Comparison of ENCODE assay signal across 10 cellular contexts in the genomic region with DNA sequence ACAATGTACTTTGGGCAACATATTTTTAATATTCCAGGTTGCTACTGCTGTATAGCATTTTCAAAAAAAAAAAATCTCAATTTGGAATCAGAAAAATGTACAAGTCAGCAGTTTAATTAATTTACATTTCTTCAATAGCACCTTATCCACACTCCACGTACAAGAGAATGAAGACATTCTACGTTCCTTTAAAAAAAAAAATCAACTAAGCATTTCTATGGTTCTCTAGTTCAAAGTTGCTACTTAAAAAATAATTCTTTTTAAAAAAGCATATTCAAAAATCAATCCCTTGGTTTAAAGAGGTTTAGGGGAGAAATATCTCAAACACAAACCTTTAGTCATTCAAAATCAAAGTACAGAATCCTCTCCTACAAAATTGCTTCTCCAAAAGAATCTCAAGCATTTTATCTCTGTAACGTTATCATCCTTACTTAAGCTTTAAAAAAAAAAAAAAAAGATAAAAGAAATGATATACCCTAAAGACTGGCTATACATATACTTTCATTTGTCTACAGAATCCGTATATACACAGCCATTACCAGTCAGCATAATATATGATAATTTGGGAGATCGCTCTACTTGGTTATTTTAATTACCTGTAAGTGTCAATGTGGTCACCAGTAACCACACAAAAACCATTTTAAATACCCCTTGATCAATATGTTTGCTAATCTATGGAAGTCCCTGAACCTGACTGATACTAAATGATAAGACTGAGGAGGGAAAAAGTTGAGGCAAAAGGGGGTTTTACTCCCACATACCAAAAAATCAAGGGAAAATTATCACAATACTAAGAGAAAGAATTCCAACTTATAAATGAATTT. TPM values are rescaled to one million over a fixed set of nuclear protein-coding genes. Genes with fewer than 3 reads are reported as not detected.
DNase-seq lines count a peak whose midpoint lies in the region; ATAC-seq, FAIRE-seq and TF ChIP-seq lines count a peak whose summit lies in the region.
"Had no signal": no experiment of that assay in that cellular context is flagged by ENCODE, and none has a peak within 500 bp of the region (broad histone marks: within the 10 kb centered on the region; RNA-seq: fewer than 3 reads in every experiment).

No MANE protein-coding gene starts in this region.

- POLR2A ChIA-PET in GM10248 (lab: Yijun Ruan, JAX): no interaction called here

- H3K27ac ChIP-seq in left ventricle myocardium inferior (replicated peaks): no peak overlapping the region
- no peak overlapping the region for H3K27ac ChIP-seq in iPS-20b (ENCODE audit: low read length)
- H3K27ac ChIP-seq in upper lobe of right lung: no peak overlapping the region
- H3K27ac ChIP-seq in pancreas: no peak overlapping the region

- ATAC-seq in Right ventricle myocardium inferior (no peak), upper lobe of right lung (no peak), pancreas (no peak), HG03439 (IDR thresholded peaks at IDR 0.05; ENCODE audit: unreplicated experiment) (no peak)

- H3K36me3 Mint-ChIP-seq in activated naive CD8-positive, alpha-beta T cell treated with anti-CD3 and anti-CD28 coated beads for 36 hours: peaks cover 5% of the 10 kb centered on the region

- WGBS in pancreas, 2 donors: 30 to 36% methylated on average over 5 of the region's 5 CpGs

- H3K27me3 Mint-ChIP-seq in activated naive CD8-positive, alpha-beta T cell treated with anti-CD3 and anti-CD28 coated beads for 36 hours: no peaks in the 10 kb centered on the region

- no peaks in the 10 kb centered on the region for H3K9me3 Mint-ChIP-seq in activated naive CD8-positive, alpha-beta T cell treated with anti-CD3 and anti-CD28 coated beads for 36 hours

- H3K27me3 ChIP-seq in left ventricle myocardium inferior (ENCODE audit: low read depth): no peaks in the 10 kb centered on the region
- peaks cover 7% of the 10 kb centered on the region; the same call in 1 of the 2 replicates for H3K27me3 ChIP-seq in iPS-20b (ENCODE audit: insufficient read depth, low read length)
- no peaks in the 10 kb centered on the region for H3K27me3 ChIP-seq in upper lobe of right lung
- no peaks in the 10 kb centered on the region for H3K27me3 ChIP-seq in pancreas

- H3K4me1 ChIP-seq in left ventricle myocardium inferior (peaks cover 66% of the 10 kb centered on the region), iPS-20b (ENCODE audit: insufficient read depth, low read length) (peaks cover 17% of the 10 kb centered on the region), upper lobe of right lung (peaks cover 27% of the 10 kb centered on the region), pancreas (peaks cover 0 to 23% (median 17%) of the 10 kb centered on the region in 3 donors)

- no peak for FAIRE-seq in pancreas (lab: Jason Lieb, UNC)

- H3K9me3 ChIP-seq in left ventricle myocardium inferior (replicated peaks): no peaks in the 10 kb centered on the region
- H3K9me3 ChIP-seq in iPS-20b (ENCODE audit: insufficient read depth, low read depth, low read length): no peaks in the 10 kb centered on the region
- H3K9me3 ChIP-seq in upper lobe of right lung: no peaks in the 10 kb centered on the region
- no peaks in the 10 kb centered on the region for H3K9me3 ChIP-seq in pancreas

- H3K4me3 Mint-ChIP-seq in activated naive CD8-positive, alpha-beta T cell treated with anti-CD3 and anti-CD28 coated beads for 36 hours: peak overlapping the region; percentile 35

- no peak overlapping the region for H3K27ac Mint-ChIP-seq in activated naive CD8-positive, alpha-beta T cell treated with anti-CD3 and anti-CD28 coated beads for 36 hours

- CTCF ChIA-PET in GM10248 (lab: Yijun Ruan, JAX): no interaction called here

- H3K4me3 ChIP-seq in left ventricle myocardium inferior (peak overlapping the region; percentile 87), iPS-20b (ENCODE audit: low read length) (peak overlapping the region; percentile 93), upper lobe of right lung (peak overlapping the region; percentile 72), pancreas (peak overlapping the region in 1 of 4 donors; percentile 70)

- TF ChIP-seq CTCF in left ventricle myocardium inferior (IDR thresholded peaks at IDR 0.05; ENCODE audit: borderline replicate concordance) (no peak), upper lobe of right lung (IDR thresholded peaks at IDR 0.05) (no peak), pancreas (IDR thresholded peaks at IDR 0.05) (no peak), GM10248 (IDR thresholded peaks at IDR 0.05; ENCODE audit: control extremely low read depth, extremely low read depth, low read depth, missing control alignments) (no peak)

- peaks cover 42% of the 10 kb centered on the region for H3K4me1 Mint-ChIP-seq in activated naive CD8-positive, alpha-beta T cell treated with anti-CD3 and anti-CD28 coated beads for 36 hours

- no peak overlapping the region for H3K9ac ChIP-seq in iPS-20b (ENCODE audit: low read depth, low read length)

- no peak for DNase-seq in left ventricle myocardium inferior
- DNase-seq in Right ventricle myocardium inferior (ENCODE audit: missing footprints): no peak
- DNase-seq in activated naive CD8-positive, alpha-beta T cell treated with anti-CD3 and anti-CD28 coated beads for 36 hours: no peak
- no peak for DNase-seq in upper lobe of right lung
- DNase-seq in pancreas: no peak
- DNase-seq in GM10248 (ENCODE audit: extremely low spot score): no peak
- DNase-seq: foreskin melanocyte, NCI-H1436 had no signal

- intact Hi-C loops in left ventricle myocardium inferior (cut with micrococcal nuclease) (loop anchor here (10.0 kb wide), 1 partner anchor 320 kb away; no protein-coding TSS in a partner anchor), Right ventricle myocardium inferior (cut with DNase I) (loop anchor here (5.0 kb wide), 1 partner anchor 133 kb away; no protein-coding TSS in a partner anchor), upper lobe of right lung (cut with DNase I) (no loop called here), pancreas (cut with DNase I) (no loop called here)

- no peaks in the 10 kb centered on the region for H3K36me3 ChIP-seq in left ventricle myocardium inferior
- no peaks in the 10 kb centered on the region for H3K36me3 ChIP-seq in iPS-20b (ENCODE audit: insufficient read depth, low read depth, low read length)
- no peaks in the 10 kb centered on the region for H3K36me3 ChIP-seq in upper lobe of right lung
- no peaks in the 10 kb centered on the region for H3K36me3 ChIP-seq in pancreas

RNA-seq across cellular contexts. Expression of a gene that starts 2.7 kb away (rescaled TPM):
- total RNA-seq in left ventricle myocardium inferior (55.0 TPM), Right ventricle myocardium inferior (59.8 TPM), upper lobe of right lung (147 TPM), pancreas (10 to 100 TPM; 49.1 to 93.8 (median 56.8) TPM)
- total RNA-seq in activated naive CD8-positive, alpha-beta T cell treated with anti-CD3 and anti-CD28 coated beads for 36 hours: 10 to 100 TPM; 40.5 to 41.1 TPM
- polyA plus RNA-seq in pancreas: 10 to 100 TPM; 10.3 to 15.6 TPM

Comparison
In these comparisons a context has a peak if more than half of its experiments do, and no peak if none do; other contexts are left out.
1. intact Hi-C loops: an anchor here in left ventricle myocardium inferior (10.0 kb wide) and Right ventricle myocardium inferior (5.0 kb wide); none called in upper lobe of right lung and pancreas.